ENCODE assay signal across 9 cellular contexts in genomic region chr16:12371497-12371896, GRCh38.
"Had no signal": no experiment of that assay in that cellular context is flagged by ENCODE, and none has a peak within 500 bp of the region (broad histone marks: within the 10 kb centered on the region; RNA-seq: fewer than 3 reads in every experiment).

No MANE protein-coding gene starts in this region.

- H3K27ac ChIP-seq: GM23248 had no signal

- H3K4me1 ChIP-seq: HAP-1 had no signal

- H3K36me3 ChIP-seq: HAP-1 had no signal

- H3K9me3 ChIP-seq: HAP-1 had no signal

- H3K4me3 ChIP-seq: GM23248, GM23338, HAP-1 had no signal

- H3K9me3 Mint-ChIP-seq: GM23338, H9, HFFc6 had no signal

- H3K27ac Mint-ChIP-seq: GM23338, H9, HFFc6 had no signal

- DNase-seq: GM23248, GOT3, H7, H9, HCEC 1CT, HFFc6 had no signal

- ATAC-seq: GM23338, HCT116 had no signal

- H3K4me3 Mint-ChIP-seq: GM23338, H9, HFFc6 had no signal
